ENCODE assay signal across 1 cellular context in the genomic region with DNA sequence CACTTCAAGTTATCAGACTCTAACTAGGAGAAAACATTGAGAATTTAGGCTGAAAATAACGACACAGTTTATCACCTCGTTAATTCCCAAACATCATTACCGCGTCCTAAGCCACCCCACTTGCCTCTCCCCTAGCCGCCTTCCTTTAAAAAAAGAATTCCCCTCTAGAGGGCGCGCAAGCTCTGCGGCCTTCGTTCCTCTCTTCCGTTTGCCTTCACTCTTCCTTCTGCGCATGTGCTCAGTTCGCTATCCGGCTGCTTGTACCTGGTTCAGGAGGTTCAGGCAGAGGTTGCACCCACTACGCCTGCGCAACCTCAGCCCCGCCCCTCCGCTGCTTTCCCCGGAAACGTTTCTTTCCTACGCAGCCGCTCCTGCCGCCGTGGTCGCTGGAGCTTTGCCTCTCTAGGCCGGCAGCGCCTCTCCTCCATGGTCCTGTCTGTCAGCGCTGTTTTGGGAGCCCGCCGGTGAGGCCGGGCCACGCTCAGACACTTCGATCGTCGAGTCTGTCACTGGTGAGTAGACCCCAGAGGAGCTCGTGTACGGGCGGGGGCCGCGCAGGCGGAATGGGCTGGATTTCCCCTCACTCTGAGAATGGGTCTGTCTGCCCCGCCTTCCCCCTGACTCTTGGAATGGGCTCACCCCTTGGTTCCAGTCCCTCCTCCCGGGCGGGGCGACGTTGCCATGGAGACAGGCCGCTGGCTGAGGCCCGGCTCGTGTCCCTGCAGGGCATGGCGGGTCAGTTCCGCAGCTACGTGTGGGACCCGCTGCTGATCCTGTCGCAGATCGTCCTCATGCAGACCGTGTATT.
TF ChIP-seq lines count a peak whose summit lies in the region.

A gene (plus strand): TSS at position 353 of the 807 bp plus-strand sequence. CDS start 376 bp downstream, at position 729.

TF ChIP-seq in HepG2, 621 proteins besides CTCF, POLR2A, EP300 and RAD21 (continued from another document and continues in another):
- TF ChIP-seq, protein P1, sequence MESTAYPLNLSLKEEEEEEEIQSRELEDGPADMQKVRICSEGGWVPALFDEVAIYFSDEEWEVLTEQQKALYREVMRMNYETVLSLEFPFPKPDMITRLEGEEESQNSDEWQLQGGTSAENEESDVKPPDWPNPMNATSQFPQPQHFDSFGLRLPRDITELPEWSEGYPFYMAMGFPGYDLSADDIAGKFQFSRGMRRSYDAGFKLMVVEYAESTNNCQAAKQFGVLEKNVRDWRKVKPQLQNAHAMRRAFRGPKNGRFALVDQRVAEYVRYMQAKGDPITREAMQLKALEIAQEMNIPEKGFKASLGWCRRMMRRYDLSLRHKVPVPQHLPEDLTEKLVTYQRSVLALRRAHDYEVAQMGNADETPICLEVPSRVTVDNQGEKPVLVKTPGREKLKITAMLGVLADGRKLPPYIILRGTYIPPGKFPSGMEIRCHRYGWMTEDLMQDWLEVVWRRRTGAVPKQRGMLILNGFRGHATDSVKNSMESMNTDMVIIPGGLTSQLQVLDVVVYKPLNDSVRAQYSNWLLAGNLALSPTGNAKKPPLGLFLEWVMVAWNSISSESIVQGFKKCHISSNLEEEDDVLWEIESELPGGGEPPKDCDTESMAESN (CRISPR knock-in tag; conservative IDR thresholded peaks at IDR 0.05), result peak; percentile 97
- TF ChIP-seq SNAPC2 (CRISPR knock-in tag; IDR thresholded peaks at IDR 0.05) (no peak; the same call in 1 of the 2 replicates), IRF2 (CRISPR knock-in tag; IDR thresholded peaks at IDR 0.05) (peak; percentile 93), SRY (CRISPR knock-in tag; IDR thresholded peaks at IDR 0.05) (peak; percentile 99), HOXA7 (CRISPR knock-in tag; IDR thresholded peaks at IDR 0.05) (no peak), CBX1 (IDR thresholded peaks at IDR 0.05; ENCODE audit: low read depth) (peak; percentile 74), ZNF33B (CRISPR knock-in tag; IDR thresholded peaks at IDR 0.05) (peak; percentile 90), HIVEP1 (CRISPR knock-in tag; IDR thresholded peaks at IDR 0.05) (peak; percentile 98), ZFP36L2 (CRISPR knock-in tag; IDR thresholded peaks at IDR 0.05) (peak; percentile 77; the same call in 1 of the 2 replicates), ZNF619 (CRISPR knock-in tag; IDR thresholded peaks at IDR 0.05) (peak; percentile 96), PITX1 (CRISPR knock-in tag; IDR thresholded peaks at IDR 0.05) (peak; percentile 93), KLF13 (CRISPR knock-in tag; IDR thresholded peaks at IDR 0.05) (peak; percentile 70; the same call in 1 of the 2 replicates), ZNF138 (CRISPR knock-in tag; IDR thresholded peaks at IDR 0.05; ENCODE audit: low read depth) (peak; percentile 78; the same call in 1 of the 2 replicates), ZNF343 (CRISPR knock-in tag; IDR thresholded peaks at IDR 0.05) (peak; percentile 99), HNRNPK (IDR thresholded peaks at IDR 0.05; ENCODE audit: low read depth, low read length, poor library complexity, severe bottlenecking) (peak; percentile 58), ZSCAN22 (CRISPR knock-in tag; IDR thresholded peaks at IDR 0.05) (peak; percentile 85), ZNF616 (CRISPR knock-in tag; IDR thresholded peaks at IDR 0.05; ENCODE audit: low read depth) (peak; percentile 74; the same call in 1 of the 2 replicates), ZNF878 (CRISPR knock-in tag; IDR thresholded peaks at IDR 0.05) (no peak)
- TF ChIP-seq, protein P2, sequence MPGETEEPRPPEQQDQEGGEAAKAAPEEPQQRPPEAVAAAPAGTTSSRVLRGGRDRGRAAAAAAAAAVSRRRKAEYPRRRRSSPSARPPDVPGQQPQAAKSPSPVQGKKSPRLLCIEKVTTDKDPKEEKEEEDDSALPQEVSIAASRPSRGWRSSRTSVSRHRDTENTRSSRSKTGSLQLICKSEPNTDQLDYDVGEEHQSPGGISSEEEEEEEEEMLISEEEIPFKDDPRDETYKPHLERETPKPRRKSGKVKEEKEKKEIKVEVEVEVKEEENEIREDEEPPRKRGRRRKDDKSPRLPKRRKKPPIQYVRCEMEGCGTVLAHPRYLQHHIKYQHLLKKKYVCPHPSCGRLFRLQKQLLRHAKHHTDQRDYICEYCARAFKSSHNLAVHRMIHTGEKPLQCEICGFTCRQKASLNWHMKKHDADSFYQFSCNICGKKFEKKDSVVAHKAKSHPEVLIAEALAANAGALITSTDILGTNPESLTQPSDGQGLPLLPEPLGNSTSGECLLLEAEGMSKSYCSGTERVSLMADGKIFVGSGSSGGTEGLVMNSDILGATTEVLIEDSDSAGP (CRISPR knock-in tag; IDR thresholded peaks at IDR 0.05; ENCODE audit: borderline replicate concordance), result peak; percentile 98; the same call in 1 of the 2 replicates
- TF ChIP-seq, protein P3, sequence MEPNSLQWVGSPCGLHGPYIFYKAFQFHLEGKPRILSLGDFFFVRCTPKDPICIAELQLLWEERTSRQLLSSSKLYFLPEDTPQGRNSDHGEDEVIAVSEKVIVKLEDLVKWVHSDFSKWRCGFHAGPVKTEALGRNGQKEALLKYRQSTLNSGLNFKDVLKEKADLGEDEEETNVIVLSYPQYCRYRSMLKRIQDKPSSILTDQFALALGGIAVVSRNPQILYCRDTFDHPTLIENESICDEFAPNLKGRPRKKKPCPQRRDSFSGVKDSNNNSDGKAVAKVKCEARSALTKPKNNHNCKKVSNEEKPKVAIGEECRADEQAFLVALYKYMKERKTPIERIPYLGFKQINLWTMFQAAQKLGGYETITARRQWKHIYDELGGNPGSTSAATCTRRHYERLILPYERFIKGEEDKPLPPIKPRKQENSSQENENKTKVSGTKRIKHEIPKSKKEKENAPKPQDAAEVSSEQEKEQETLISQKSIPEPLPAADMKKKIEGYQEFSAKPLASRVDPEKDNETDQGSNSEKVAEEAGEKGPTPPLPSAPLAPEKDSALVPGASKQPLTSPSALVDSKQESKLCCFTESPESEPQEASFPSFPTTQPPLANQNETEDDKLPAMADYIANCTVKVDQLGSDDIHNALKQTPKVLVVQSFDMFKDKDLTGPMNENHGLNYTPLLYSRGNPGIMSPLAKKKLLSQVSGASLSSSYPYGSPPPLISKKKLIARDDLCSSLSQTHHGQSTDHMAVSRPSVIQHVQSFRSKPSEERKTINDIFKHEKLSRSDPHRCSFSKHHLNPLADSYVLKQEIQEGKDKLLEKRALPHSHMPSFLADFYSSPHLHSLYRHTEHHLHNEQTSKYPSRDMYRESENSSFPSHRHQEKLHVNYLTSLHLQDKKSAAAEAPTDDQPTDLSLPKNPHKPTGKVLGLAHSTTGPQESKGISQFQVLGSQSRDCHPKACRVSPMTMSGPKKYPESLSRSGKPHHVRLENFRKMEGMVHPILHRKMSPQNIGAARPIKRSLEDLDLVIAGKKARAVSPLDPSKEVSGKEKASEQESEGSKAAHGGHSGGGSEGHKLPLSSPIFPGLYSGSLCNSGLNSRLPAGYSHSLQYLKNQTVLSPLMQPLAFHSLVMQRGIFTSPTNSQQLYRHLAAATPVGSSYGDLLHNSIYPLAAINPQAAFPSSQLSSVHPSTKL (CRISPR knock-in tag; IDR thresholded peaks at IDR 0.05), result peak; percentile 80
- TF ChIP-seq, protein P4, sequence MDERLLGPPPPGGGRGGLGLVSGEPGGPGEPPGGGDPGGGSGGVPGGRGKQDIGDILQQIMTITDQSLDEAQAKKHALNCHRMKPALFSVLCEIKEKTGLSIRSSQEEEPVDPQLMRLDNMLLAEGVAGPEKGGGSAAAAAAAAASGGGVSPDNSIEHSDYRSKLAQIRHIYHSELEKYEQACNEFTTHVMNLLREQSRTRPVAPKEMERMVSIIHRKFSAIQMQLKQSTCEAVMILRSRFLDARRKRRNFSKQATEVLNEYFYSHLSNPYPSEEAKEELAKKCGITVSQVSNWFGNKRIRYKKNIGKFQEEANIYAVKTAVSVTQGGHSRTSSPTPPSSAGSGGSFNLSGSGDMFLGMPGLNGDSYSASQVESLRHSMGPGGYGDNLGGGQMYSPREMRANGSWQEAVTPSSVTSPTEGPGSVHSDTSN (CRISPR knock-in tag; IDR thresholded peaks at IDR 0.05), result peak; percentile 58; the same call in 1 of the 2 replicates
- TF ChIP-seq, protein P5, sequence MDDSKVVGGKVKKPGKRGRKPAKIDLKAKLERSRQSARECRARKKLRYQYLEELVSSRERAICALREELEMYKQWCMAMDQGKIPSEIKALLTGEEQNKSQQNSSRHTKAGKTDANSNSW (CRISPR knock-in tag; IDR thresholded peaks at IDR 0.05; ENCODE audit: borderline replicate concordance), result peak; percentile 85; the same call in 1 of the 2 replicates
- TF ChIP-seq, protein P6, sequence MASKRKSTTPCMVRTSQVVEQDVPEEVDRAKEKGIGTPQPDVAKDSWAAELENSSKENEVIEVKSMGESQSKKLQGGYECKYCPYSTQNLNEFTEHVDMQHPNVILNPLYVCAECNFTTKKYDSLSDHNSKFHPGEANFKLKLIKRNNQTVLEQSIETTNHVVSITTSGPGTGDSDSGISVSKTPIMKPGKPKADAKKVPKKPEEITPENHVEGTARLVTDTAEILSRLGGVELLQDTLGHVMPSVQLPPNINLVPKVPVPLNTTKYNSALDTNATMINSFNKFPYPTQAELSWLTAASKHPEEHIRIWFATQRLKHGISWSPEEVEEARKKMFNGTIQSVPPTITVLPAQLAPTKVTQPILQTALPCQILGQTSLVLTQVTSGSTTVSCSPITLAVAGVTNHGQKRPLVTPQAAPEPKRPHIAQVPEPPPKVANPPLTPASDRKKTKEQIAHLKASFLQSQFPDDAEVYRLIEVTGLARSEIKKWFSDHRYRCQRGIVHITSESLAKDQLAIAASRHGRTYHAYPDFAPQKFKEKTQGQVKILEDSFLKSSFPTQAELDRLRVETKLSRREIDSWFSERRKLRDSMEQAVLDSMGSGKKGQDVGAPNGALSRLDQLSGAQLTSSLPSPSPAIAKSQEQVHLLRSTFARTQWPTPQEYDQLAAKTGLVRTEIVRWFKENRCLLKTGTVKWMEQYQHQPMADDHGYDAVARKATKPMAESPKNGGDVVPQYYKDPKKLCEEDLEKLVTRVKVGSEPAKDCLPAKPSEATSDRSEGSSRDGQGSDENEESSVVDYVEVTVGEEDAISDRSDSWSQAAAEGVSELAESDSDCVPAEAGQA (IDR thresholded peaks at IDR 0.05; ENCODE audit: low read depth), result no peak; the same call in 1 of the 2 replicates
- TF ChIP-seq, protein P6 (CRISPR knock-in tag; IDR thresholded peaks at IDR 0.05; ENCODE audit: borderline replicate concordance), result 0 out of 2 replicates have a peak, but pooled peaks have one; percentile 61
- TF ChIP-seq, protein P7, sequence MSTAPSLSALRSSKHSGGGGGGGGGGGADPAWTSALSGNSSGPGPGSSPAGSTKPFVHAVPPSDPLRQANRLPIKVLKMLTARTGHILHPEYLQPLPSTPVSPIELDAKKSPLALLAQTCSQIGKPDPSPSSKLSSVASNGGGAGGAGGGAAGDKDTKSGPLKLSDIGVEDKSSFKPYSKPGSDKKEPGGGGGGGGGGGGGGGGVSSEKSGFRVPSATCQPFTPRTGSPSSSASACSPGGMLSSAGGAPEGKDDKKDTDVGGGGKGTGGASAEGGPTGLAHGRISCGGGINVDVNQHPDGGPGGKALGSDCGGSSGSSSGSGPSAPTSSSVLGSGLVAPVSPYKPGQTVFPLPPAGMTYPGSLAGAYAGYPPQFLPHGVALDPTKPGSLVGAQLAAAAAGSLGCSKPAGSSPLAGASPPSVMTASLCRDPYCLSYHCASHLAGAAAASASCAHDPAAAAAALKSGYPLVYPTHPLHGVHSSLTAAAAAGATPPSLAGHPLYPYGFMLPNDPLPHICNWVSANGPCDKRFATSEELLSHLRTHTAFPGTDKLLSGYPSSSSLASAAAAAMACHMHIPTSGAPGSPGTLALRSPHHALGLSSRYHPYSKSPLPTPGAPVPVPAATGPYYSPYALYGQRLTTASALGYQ (CRISPR knock-in tag; IDR thresholded peaks at IDR 0.05), result peak; percentile 43; the same call in 1 of the 2 replicates
- TF ChIP-seq, protein P8, sequence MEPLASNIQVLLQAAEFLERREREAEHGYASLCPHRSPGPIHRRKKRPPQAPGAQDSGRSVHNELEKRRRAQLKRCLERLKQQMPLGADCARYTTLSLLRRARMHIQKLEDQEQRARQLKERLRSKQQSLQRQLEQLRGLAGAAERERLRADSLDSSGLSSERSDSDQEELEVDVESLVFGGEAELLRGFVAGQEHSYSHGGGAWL (CRISPR knock-in tag; IDR thresholded peaks at IDR 0.05), result peak; percentile 93
- TF ChIP-seq, protein P9, sequence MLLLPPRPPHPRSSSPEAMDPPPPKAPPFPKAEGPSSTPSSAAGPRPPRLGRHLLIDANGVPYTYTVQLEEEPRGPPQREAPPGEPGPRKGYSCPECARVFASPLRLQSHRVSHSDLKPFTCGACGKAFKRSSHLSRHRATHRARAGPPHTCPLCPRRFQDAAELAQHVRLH (CRISPR knock-in tag; IDR thresholded peaks at IDR 0.05; ENCODE audit: borderline replicate concordance, low read depth), result peak; percentile 94
- TF ChIP-seq, protein P10, sequence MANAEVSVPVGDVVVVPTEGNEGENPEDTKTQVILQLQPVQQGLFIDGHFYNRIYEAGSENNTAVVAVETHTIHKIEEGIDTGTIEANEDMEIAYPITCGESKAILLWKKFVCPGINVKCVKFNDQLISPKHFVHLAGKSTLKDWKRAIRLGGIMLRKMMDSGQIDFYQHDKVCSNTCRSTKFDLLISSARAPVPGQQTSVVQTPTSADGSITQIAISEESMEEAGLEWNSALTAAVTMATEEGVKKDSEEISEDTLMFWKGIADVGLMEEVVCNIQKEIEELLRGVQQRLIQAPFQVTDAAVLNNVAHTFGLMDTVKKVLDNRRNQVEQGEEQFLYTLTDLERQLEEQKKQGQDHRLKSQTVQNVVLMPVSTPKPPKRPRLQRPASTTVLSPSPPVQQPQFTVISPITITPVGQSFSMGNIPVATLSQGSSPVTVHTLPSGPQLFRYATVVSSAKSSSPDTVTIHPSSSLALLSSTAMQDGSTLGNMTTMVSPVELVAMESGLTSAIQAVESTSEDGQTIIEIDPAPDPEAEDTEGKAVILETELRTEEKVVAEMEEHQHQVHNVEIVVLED (CRISPR knock-in tag; IDR thresholded peaks at IDR 0.05; ENCODE audit: borderline replicate concordance), result peak; percentile 98
- TF ChIP-seq, protein P11, sequence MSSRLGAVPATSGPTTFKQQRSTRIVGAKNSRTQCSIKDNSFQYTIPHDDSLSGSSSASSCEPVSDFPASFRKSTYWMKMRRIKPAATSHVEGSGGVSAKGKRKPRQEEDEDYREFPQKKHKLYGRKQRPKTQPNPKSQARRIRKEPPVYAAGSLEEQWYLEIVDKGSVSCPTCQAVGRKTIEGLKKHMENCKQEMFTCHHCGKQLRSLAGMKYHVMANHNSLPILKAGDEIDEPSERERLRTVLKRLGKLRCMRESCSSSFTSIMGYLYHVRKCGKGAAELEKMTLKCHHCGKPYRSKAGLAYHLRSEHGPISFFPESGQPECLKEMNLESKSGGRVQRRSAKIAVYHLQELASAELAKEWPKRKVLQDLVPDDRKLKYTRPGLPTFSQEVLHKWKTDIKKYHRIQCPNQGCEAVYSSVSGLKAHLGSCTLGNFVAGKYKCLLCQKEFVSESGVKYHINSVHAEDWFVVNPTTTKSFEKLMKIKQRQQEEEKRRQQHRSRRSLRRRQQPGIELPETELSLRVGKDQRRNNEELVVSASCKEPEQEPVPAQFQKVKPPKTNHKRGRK (CRISPR knock-in tag; IDR thresholded peaks at IDR 0.05), result no peak
